19 cellular contexts compared by ENCODE assay signal in genomic region chr1:42152907-42153597, GRCh38. TPM values are rescaled to one million over a fixed set of nuclear protein-coding genes. Genes with fewer than 3 reads are reported as not detected.
DNase-seq lines count a peak whose midpoint lies in the region; ATAC-seq and TF ChIP-seq lines count a peak whose summit lies in the region.
"Had no signal": no experiment of that assay in that cellular context is flagged by ENCODE, and none has a peak within 500 bp of the region (broad histone marks: within the 10 kb centered on the region; RNA-seq: fewer than 3 reads in every experiment).

Gene GUCA2B, plus strand, starts transcription at chr1:42153410. Its CDS starts 41 bp downstream, at chr1:42153451.

- H3K4me1 ChIP-seq in body of pancreas (peaks cover 27% of the 10 kb centered on the region), neural progenitor cell (no peaks in the 10 kb centered on the region), transverse colon (peaks cover 0 to 16% (median 4%) of the 10 kb centered on the region in 4 donors)
- H3K4me1 ChIP-seq: BLaER1 had no signal

- TF ChIP-seq POLR2A in body of pancreas (IDR thresholded peaks at IDR 0.05) (no peak), transverse colon (IDR thresholded peaks at IDR 0.05) (no peak)

- ATAC-seq in body of pancreas (no peak), left lobe of liver (peak; percentile 29), HG02759 (IDR thresholded peaks at IDR 0.05; ENCODE audit: unreplicated experiment) (no peak)

- peak within 1 kb of the TSS; percentile 15 for H3K4me3 Mint-ChIP-seq in neural progenitor cell
- H3K4me3 Mint-ChIP-seq: CD4-positive, alpha-beta memory T cell had no signal

- WGBS in body of pancreas, 2 donors: 45 to 60% methylated on average over 6 to 12 of the region's 12 CpGs
- WGBS in transverse colon (ENCODE audit: low coverage in 1 of 2), 2 donors: 0 to 87% methylated on average over 1 to 8 of the region's 12 CpGs

- H3K27ac Mint-ChIP-seq in neural progenitor cell: no peak within 1 kb of the TSS
- H3K27ac Mint-ChIP-seq: CD4-positive, alpha-beta memory T cell had no signal

- no peaks in the 10 kb centered on the region for H4K20me1 ChIP-seq in neural progenitor cell (ENCODE audit: low read depth)
- H4K20me1 ChIP-seq: BLaER1 had no signal

- H3K27me3 ChIP-seq in body of pancreas (no peaks in the 10 kb centered on the region), neural progenitor cell (no peaks in the 10 kb centered on the region), transverse colon (no peaks in the 10 kb centered on the region)
- H3K27me3 ChIP-seq: BLaER1 had no signal

- H3K36me3 Mint-ChIP-seq in neural progenitor cell: no peaks in the 10 kb centered on the region
- H3K36me3 Mint-ChIP-seq: CD4-positive, alpha-beta memory T cell had no signal

- intact Hi-C loops in body of pancreas (cut with DNase I): no loop called here
- intact Hi-C loops in transverse colon (cut with DNase I; ENCODE audit: low total_unique reads): no loop called here

- no peak for TF ChIP-seq EP300 in transverse colon (IDR thresholded peaks at IDR 0.05; ENCODE audit: low read depth)

- no peaks in the 10 kb centered on the region for H3K4me1 Mint-ChIP-seq in neural progenitor cell

- H3K36me3 ChIP-seq in body of pancreas (replicated peaks in 1 of 2; ENCODE audit: insufficient read depth in 1 of 2, low read depth in 2 of 2): no peaks in the 10 kb centered on the region
- no peaks in the 10 kb centered on the region for H3K36me3 ChIP-seq in neural progenitor cell
- H3K36me3 ChIP-seq in transverse colon: no peaks in the 10 kb centered on the region
- H3K36me3 ChIP-seq: BLaER1 had no signal

- no peak within 1 kb of the TSS for H2AFZ ChIP-seq in neural progenitor cell (replicated peaks)

- DNase-seq in body of pancreas: peak; percentile 44 to 66 (median 53)
- DNase-seq in left lobe of liver (ENCODE audit: low spot score): no peak
- no peak for DNase-seq in neural progenitor cell (ENCODE audit: low spot score)
- peak; percentile 56 for DNase-seq in transverse colon
- no peak for DNase-seq in activated CD4-positive, alpha-beta T cell treated with anti-CD3 and anti-CD28 coated beads for 1 hour
- no peak for DNase-seq in HEK293T (ENCODE audit: extremely low spot score)
- DNase-seq: CD4-positive, alpha-beta memory T cell; DMS79; KG1; MV-4-11; NCI-H187 treated with DMSO at 0.1 percent for 48 hours; NCI-H226; NCI-H526 had no signal

- H3K9me3 ChIP-seq in body of pancreas: no peaks in the 10 kb centered on the region
- no peaks in the 10 kb centered on the region for H3K9me3 ChIP-seq in neural progenitor cell (ENCODE audit: low read depth)
- H3K9me3 ChIP-seq in transverse colon: no peaks in the 10 kb centered on the region
- H3K9me3 ChIP-seq: A549, BLaER1 had no signal

- H3F3A ChIP-seq in neural progenitor cell (ENCODE audit: low read depth): no peaks in the 10 kb centered on the region

- CTCF ChIA-PET in HEK293T (lab: Yijun Ruan, JAX): no interaction called here

- POLR2A ChIA-PET in HEK293T (lab: Yijun Ruan, JAX): no interaction called here

- TF ChIP-seq CTCF in body of pancreas (IDR thresholded peaks at IDR 0.05) (no peak), neural progenitor cell (IDR thresholded peaks at IDR 0.05) (no peak), transverse colon (IDR thresholded peaks at IDR 0.05) (no peak)

- H3K27ac ChIP-seq in body of pancreas (peak within 1 kb of the TSS; percentile 56 to 72 (median 67)), neural progenitor cell (no peak within 1 kb of the TSS), transverse colon (peak within 1 kb of the TSS in 3 of 4 donors; percentile 53 to 63 (median 57))
- H3K27ac ChIP-seq: A549, BLaER1, RWPE1 had no signal

- H3K27me3 Mint-ChIP-seq in neural progenitor cell (ENCODE audit: insufficient read depth, low read depth): peaks cover 5% of the 10 kb centered on the region

- H3K9ac ChIP-seq in neural progenitor cell: no peak within 1 kb of the TSS
- H3K9ac ChIP-seq: BLaER1 had no signal

- no peaks in the 10 kb centered on the region for H3K9me3 Mint-ChIP-seq in neural progenitor cell
- H3K9me3 Mint-ChIP-seq: CD4-positive, alpha-beta memory T cell had no signal

- in situ Hi-C loops in transverse colon (cut with MboI; ENCODE audit: low pct_ligation_motif_present in 1 of 4, low pct_unique_long_range_greater_than_20kb in 1 of 4, low sequenced_read_pairs in 3 of 4): no loop called here

- H3K4me3 ChIP-seq in body of pancreas (no peak within 1 kb of the TSS), neural progenitor cell (no peak within 1 kb of the TSS), transverse colon (no peak within 1 kb of the TSS)
- H3K4me3 ChIP-seq: A549, BLaER1 had no signal

- no peaks in the 10 kb centered on the region for H3K79me2 ChIP-seq in neural progenitor cell (ENCODE audit: low read depth)

- no peak within 1 kb of the TSS for H3K4me2 ChIP-seq in neural progenitor cell
- H3K4me2 ChIP-seq: A549, BLaER1 had no signal

TF ChIP-seq in HEK293T, 16 proteins besides CTCF, POLR2A, EP300 and RAD21:
- TF ChIP-seq ZNF384 (IDR thresholded peaks at IDR 0.05): no peak
- TF ChIP-seq PKNOX1 (IDR thresholded peaks at IDR 0.05): no peak
- TF ChIP-seq SP1 (IDR thresholded peaks at IDR 0.05): no peak
- no peak for TF ChIP-seq FOXA1 (IDR thresholded peaks at IDR 0.05)
- no peak for TF ChIP-seq FOXM1 (IDR thresholded peaks at IDR 0.05; ENCODE audit: borderline replicate concordance)
- TF ChIP-seq ELF4 (IDR thresholded peaks at IDR 0.05): no peak
- TF ChIP-seq HDGF (IDR thresholded peaks at IDR 0.05; ENCODE audit: borderline replicate concordance): no peak
- TF ChIP-seq FOXK2 (IDR thresholded peaks at IDR 0.05): no peak
- no peak for TF ChIP-seq CTBP1 (IDR thresholded peaks at IDR 0.05; ENCODE audit: borderline replicate concordance)
- no peak for TF ChIP-seq ARNT (IDR thresholded peaks at IDR 0.05)
- TF ChIP-seq SUZ12 (IDR thresholded peaks at IDR 0.05): no peak

RNA-seq across cellular contexts. Expression of gene GUCA2B, which starts in this region (rescaled TPM):
- total RNA-seq in body of pancreas (not detected), left lobe of liver (0.53 TPM), neural progenitor cell (ENCODE audit: low replicate concordance) (not detected in 2 replicates), transverse colon (100 to 1,000 TPM in 3 of 4 donors, not detected in 1; 116 to 259 (median 223) TPM)
- total RNA-seq: CD4-positive, alpha-beta memory T cell; H4; PC-3 had no signal

Comparison
In these comparisons a context has a peak if more than half of its experiments do, and no peak if none do; other contexts are left out.
1. Peak in DNase-seq and H3K27ac ChIP-seq in body of pancreas; RNA of the gene not detected or under 1 TPM.
2. Peak in ATAC-seq in left lobe of liver; RNA of the gene not detected or under 1 TPM.